Comparison of ENCODE assay signal across 8 cellular contexts in genomic region chrX:75273483-75273882, GRCh38. TPM values are rescaled to one million over a fixed set of nuclear protein-coding genes. Genes with fewer than 3 reads are reported as not detected.
DNase-seq lines count a peak whose midpoint lies in the region; ATAC-seq, FAIRE-seq and TF ChIP-seq lines count a peak whose summit lies in the region.

No MANE protein-coding gene starts in this region.

- H3F3A ChIP-seq in PC-3 (ENCODE audit: low read length, unreplicated experiment) = no peaks in the 10 kb centered on the region

- DNase-seq in GM12865 (ENCODE audit: low read depth) (no peak), HCT116 (ENCODE audit: low read depth, low spot score) (no peak), PC-3 (no peak), endothelial cell of umbilical vein (ENCODE audit: low read depth, low spot score) (no peak), KG1 (lab: John Stamatoyannopoulos, UW) (no peak), occipital lobe (lab: John Stamatoyannopoulos, UW) (no peak)
- no peak for DNase-seq in activated effector memory CD4-positive, alpha-beta T cell treated with Interleukin-2 at 50 U/mL for 16 hours

- H3K27me3 ChIP-seq in HCT116 (ENCODE audit: insufficient read depth, low read length) (no peaks in the 10 kb centered on the region), PC-3 (ENCODE audit: low read length) (no peaks in the 10 kb centered on the region), endothelial cell of umbilical vein (ENCODE audit: control insufficient read depth in 2 of 2, insufficient read depth in 2 of 2, low read length in 2 of 2) (no peaks in the 10 kb centered on the region)

- intact Hi-C loops in HCT116 (cut with micrococcal nuclease) (no loop called here), PC-3 (cut with micrococcal nuclease) (no loop called here), endothelial cell of umbilical vein (cut with micrococcal nuclease) (loop anchor here (5.0 kb wide), 1 partner anchor 116 kb away; the partner anchor contains the start of gene ABCB7)

- H3K4me3 ChIP-seq in GM12865 (ENCODE audit: low read depth, low read length) (peak overlapping the region; percentile 88), HCT116 (replicated peaks in 1 of 2; ENCODE audit: low read depth in 1 of 2, low read length in 2 of 2) (peak overlapping the region; percentile 70 to 78), PC-3 (ENCODE audit: low read length) (peak overlapping the region; percentile 87), endothelial cell of umbilical vein (replicated peaks in 1 of 3; ENCODE audit: insufficient read depth in 1 of 3, low read depth in 1 of 3, low read length in 3 of 3) (peak overlapping the region; percentile 33 to 76 (median 71))

- H3K9me2 ChIP-seq in HCT116 (ENCODE audit: insufficient read depth) (no peaks in the 10 kb centered on the region), PC-3 (replicated peaks; ENCODE audit: low read length) (no peaks in the 10 kb centered on the region)

- H3K9me3 ChIP-seq in HCT116 (ENCODE audit: control insufficient read depth in 1 of 2, insufficient read depth in 1 of 2, low read depth in 1 of 2, low read length in 2 of 2) (no peaks in the 10 kb centered on the region), PC-3 (ENCODE audit: low read length) (no peaks in the 10 kb centered on the region), endothelial cell of umbilical vein (replicated peaks; ENCODE audit: control insufficient read depth, insufficient read depth, low read length) (no peaks in the 10 kb centered on the region)

- H3K27ac ChIP-seq in HCT116 (ENCODE audit: low read depth, low read length) = no peak overlapping the region
- no peak overlapping the region for H3K27ac ChIP-seq in PC-3 (ENCODE audit: low read length)
- H3K27ac ChIP-seq in endothelial cell of umbilical vein (ENCODE audit: insufficient read depth, low read depth, low read length) = peak overlapping the region; percentile 1

- TF ChIP-seq RAD21 in HCT116 (IDR thresholded peaks at IDR 0.05; ENCODE audit: low read depth) = no peak

- FAIRE-seq in endothelial cell of umbilical vein (lab: Jason Lieb, UNC) = no peak

- peak overlapping the region; percentile 89 to 92 (median 90) for H3K4me3 Mint-ChIP-seq in nephron

- TF ChIP-seq CTCF in GM12865 (IDR thresholded peaks at IDR 0.05; ENCODE audit: insufficient read depth, low read depth, low read length, missing control alignments) (no peak), HCT116 (IDR thresholded peaks at IDR 0.05 in 2 of 3, conservative IDR thresholded peaks at IDR 0.05 in 1 of 3; ENCODE audit: borderline replicate concordance in 1 of 3, insufficient read depth in 1 of 3, low read depth in 2 of 3, low read length in 2 of 3) (no peak), PC-3 (conservative IDR thresholded peaks at IDR 0.05; ENCODE audit: low read depth, low read length) (no peak), endothelial cell of umbilical vein (IDR thresholded peaks at IDR 0.05; ENCODE audit: extremely low read depth in 1 of 2, insufficient read depth in 1 of 2, low read depth in 1 of 2, low read length in 2 of 2) (no peak), nephron (IDR thresholded peaks at IDR 0.05; ENCODE audit: unreplicated experiment in 3 of 3) (no peak)

- no peak for TF ChIP-seq POLR2A in HCT116 (IDR thresholded peaks at IDR 0.05; ENCODE audit: borderline replicate concordance, extremely low read depth, insufficient read depth, insufficient read length)
- TF ChIP-seq POLR2A in endothelial cell of umbilical vein (IDR thresholded peaks at IDR 0.05; ENCODE audit: low read depth, low read length) = no peak

- no TSS peak for BruUV-seq in HCT116 (replicated peaks; lab: Mats Ljungman, UMichigan)
- no TSS peak for BruUV-seq in PC-3 (replicated peaks; lab: Mats Ljungman, UMichigan)
- BruUV-seq in endothelial cell of umbilical vein (replicated peaks; lab: Mats Ljungman, UMichigan) = no TSS peak

- H3K9me3 Mint-ChIP-seq in nephron = peaks cover 7% of the 10 kb centered on the region

- CTCF ChIA-PET in HCT116 (lab: Charles Lee) (no interaction called here), PC-3 (lab: Charles Lee) (no interaction called here), endothelial cell of umbilical vein (lab: Charles Lee) (interaction anchor here (1.1 to 1.4 kb wide), 2 partner anchors 10 to 25 kb away, joined by 3 read pairs; no protein-coding TSS in a partner anchor)

- dilution Hi-C loops in endothelial cell of umbilical vein (cut with MboI; ENCODE audit: extremely low pct_ligation_motif_present, low sequenced_read_pairs) = no loop called here

- ATAC-seq in HCT116 (no peak), PC-3 (peak; percentile 7)

- H3K4me1 ChIP-seq in HCT116 (ENCODE audit: control insufficient read depth in 1 of 2, insufficient read depth in 2 of 2, low read length in 2 of 2) = peaks cover 0 to 6% of the 10 kb centered on the region in 2 experiments; a peak in 2 of 4 replicates
- peaks cover 7% of the 10 kb centered on the region for H3K4me1 ChIP-seq in PC-3 (ENCODE audit: insufficient read depth, low read length)
- H3K4me1 ChIP-seq in endothelial cell of umbilical vein (ENCODE audit: control insufficient read depth, extremely low read depth, insufficient read depth, low read length) = peaks cover 4% of the 10 kb centered on the region

- no peaks in the 10 kb centered on the region for H3K36me3 Mint-ChIP-seq in nephron (ENCODE audit: low read depth)

- peak overlapping the region; percentile 77 for H3K4me2 ChIP-seq in HCT116 (ENCODE audit: low read length)
- peak overlapping the region; percentile 84 for H3K4me2 ChIP-seq in PC-3 (ENCODE audit: low read length)
- peak overlapping the region; percentile 73 for H3K4me2 ChIP-seq in endothelial cell of umbilical vein (ENCODE audit: insufficient read depth, low read length)

- no peaks in the 10 kb centered on the region for H3K9me1 ChIP-seq in endothelial cell of umbilical vein (replicated peaks; ENCODE audit: control insufficient read depth, extremely low read depth, insufficient read depth, low read length)

- H3K9ac ChIP-seq in HCT116 (ENCODE audit: low read length) = peak overlapping the region; percentile 66; the same call in 1 of the 2 replicates
- H3K9ac ChIP-seq in PC-3 (ENCODE audit: low read length) = peak overlapping the region; percentile 83; the same call in 1 of the 2 replicates
- H3K9ac ChIP-seq in endothelial cell of umbilical vein (replicated peaks; ENCODE audit: extremely low read depth, insufficient read depth, low read length) = peak overlapping the region; percentile 62

- peak overlapping the region; percentile 85 to 96 (median 95) for H3K27ac Mint-ChIP-seq in nephron

- no peaks in the 10 kb centered on the region for H3K27me3 Mint-ChIP-seq in nephron (ENCODE audit: low read depth)

- H3K79me2 ChIP-seq in HCT116 (ENCODE audit: insufficient read depth, low read length) (0 out of 2 replicates have a peak, but pooled peaks cover 5% of the 10 kb centered on the region), PC-3 (ENCODE audit: low read length) (peaks cover 38% of the 10 kb centered on the region), endothelial cell of umbilical vein (ENCODE audit: control insufficient read depth, insufficient read depth, low read length) (peaks cover 4% of the 10 kb centered on the region)

- POLR2A ChIA-PET in HCT116 (lab: Charles Lee) (no interaction called here), PC-3 (lab: Charles Lee; ENCODE audit: unreplicated experiment) (no interaction called here), endothelial cell of umbilical vein (lab: Charles Lee) (interaction anchor here (0.7 kb wide), 1 partner anchor 36 kb away, joined by 6 read pairs; no protein-coding TSS in a partner anchor)

- RAD21 ChIA-PET in HCT116 (lab: Charles Lee; ENCODE audit: low non-redundant PET in 1 of 2, low total read pairs in 2 of 2, uncharacterized antibody in 2 of 2, unreplicated experiment in 2 of 2) = no interaction called here

- no peaks in the 10 kb centered on the region; a peak in 1 of 4 replicates for H3K36me3 ChIP-seq in HCT116 (ENCODE audit: control insufficient read depth in 1 of 2, insufficient read depth in 2 of 2, low read length in 2 of 2)
- H3K36me3 ChIP-seq in PC-3 (ENCODE audit: low read depth, low read length) = no peaks in the 10 kb centered on the region
- no peaks in the 10 kb centered on the region for H3K36me3 ChIP-seq in endothelial cell of umbilical vein (ENCODE audit: control insufficient read depth in 2 of 2, extremely low read depth in 1 of 2, insufficient read depth in 2 of 2, low read length in 2 of 2)

- no peaks in the 10 kb centered on the region for H4K20me1 ChIP-seq in HCT116 (ENCODE audit: insufficient read depth)
- H4K20me1 ChIP-seq in PC-3 (ENCODE audit: low read length) = no peaks in the 10 kb centered on the region
- H4K20me1 ChIP-seq in endothelial cell of umbilical vein (replicated peaks; ENCODE audit: control insufficient read depth, extremely low read depth, insufficient read depth, low read length) = no peaks in the 10 kb centered on the region

- peaks cover 9% of the 10 kb centered on the region for H3K4me1 Mint-ChIP-seq in nephron

- H2AFZ ChIP-seq in HCT116 (ENCODE audit: low read depth, low read length, poor library complexity, severe bottlenecking) = peak overlapping the region; percentile 54
- H2AFZ ChIP-seq in PC-3 (ENCODE audit: low read length) = peak overlapping the region; percentile 99
- H2AFZ ChIP-seq in endothelial cell of umbilical vein (ENCODE audit: low read depth, low read length) = peak overlapping the region; percentile 48

TF ChIP-seq in HCT116, 20 proteins besides CTCF, POLR2A, EP300 and RAD21 (continues in another document):
- TF ChIP-seq TCF7L2 (IDR thresholded peaks at IDR 0.05; ENCODE audit: borderline replicate concordance, extremely low read depth, insufficient read depth, insufficient read length) (no peak), JUND (IDR thresholded peaks at IDR 0.05) (no peak)

TF ChIP-seq in endothelial cell of umbilical vein, 7 proteins besides CTCF, POLR2A, EP300 and RAD21 (continues in another document):
- TF ChIP-seq EZH2 (IDR thresholded peaks at IDR 0.05; ENCODE audit: borderline replicate concordance, low read depth, low read length, severe bottlenecking) = no peak
- TF ChIP-seq GATA2 (IDR thresholded peaks at IDR 0.05; ENCODE audit: insufficient read depth, insufficient read length, low read depth, low read length) = no peak
- no peak for TF ChIP-seq MYC (IDR thresholded peaks at IDR 0.05; ENCODE audit: low read depth, low read length)
- no peak for TF ChIP-seq FOS (IDR thresholded peaks at IDR 0.05; ENCODE audit: borderline replicate concordance, insufficient read depth, low read length)

RNA-seq across cellular contexts. Expression of gene UPRT, which starts 0.4 kb away (rescaled TPM):
- total RNA-seq in HCT116 (2021; ENCODE audit: unreplicated experiment) (10.3 TPM), PC-3 (2014; rRNA removed) (21.5 and 24.1 TPM in 2 replicates), endothelial cell of umbilical vein (11.4 and 13.3 TPM in 2 replicates), occipital lobe (30.4 TPM)
- polyA plus RNA-seq in HCT116 (2012) = 7.3 and 7.5 TPM in 2 replicates
- 4.0 and 5.5 TPM in 2 replicates for polyA plus RNA-seq in endothelial cell of umbilical vein
- 5.2 and 6.3 TPM in 2 replicates for polyA plus RNA-seq in endothelial cell of umbilical vein (2011; cell fraction: cytosol; rRNA removed)
- polyA plus RNA-seq in endothelial cell of umbilical vein (2011; cell fraction: nucleus; rRNA removed) = 4.5 and 4.7 TPM in 2 replicates
- polyA plus RNA-seq in endothelial cell of umbilical vein (2012) = 9.5 and 11.6 TPM in 2 replicates
- 13.3 and 15.5 TPM in 2 replicates for polyA minus RNA-seq in endothelial cell of umbilical vein
- 5.0 TPM for polyA minus RNA-seq in endothelial cell of umbilical vein (2011; cell fraction: cytosol; rRNA and poly(A)+ RNA removed)
- polyA minus RNA-seq in endothelial cell of umbilical vein (2011; cell fraction: nucleus; rRNA and poly(A)+ RNA removed) = 15.6 TPM in 2 replicates

Comparison
In these comparisons a context has a peak if more than half of its experiments do, and no peak if none do; other contexts are left out.
1. H2AFZ ChIP-seq: peak in every context shown above with its lines; median percentile 99 in PC-3; 54 in HCT116; 48 in endothelial cell of umbilical vein.